8 cellular contexts compared by ENCODE assay signal in the genomic region with DNA sequence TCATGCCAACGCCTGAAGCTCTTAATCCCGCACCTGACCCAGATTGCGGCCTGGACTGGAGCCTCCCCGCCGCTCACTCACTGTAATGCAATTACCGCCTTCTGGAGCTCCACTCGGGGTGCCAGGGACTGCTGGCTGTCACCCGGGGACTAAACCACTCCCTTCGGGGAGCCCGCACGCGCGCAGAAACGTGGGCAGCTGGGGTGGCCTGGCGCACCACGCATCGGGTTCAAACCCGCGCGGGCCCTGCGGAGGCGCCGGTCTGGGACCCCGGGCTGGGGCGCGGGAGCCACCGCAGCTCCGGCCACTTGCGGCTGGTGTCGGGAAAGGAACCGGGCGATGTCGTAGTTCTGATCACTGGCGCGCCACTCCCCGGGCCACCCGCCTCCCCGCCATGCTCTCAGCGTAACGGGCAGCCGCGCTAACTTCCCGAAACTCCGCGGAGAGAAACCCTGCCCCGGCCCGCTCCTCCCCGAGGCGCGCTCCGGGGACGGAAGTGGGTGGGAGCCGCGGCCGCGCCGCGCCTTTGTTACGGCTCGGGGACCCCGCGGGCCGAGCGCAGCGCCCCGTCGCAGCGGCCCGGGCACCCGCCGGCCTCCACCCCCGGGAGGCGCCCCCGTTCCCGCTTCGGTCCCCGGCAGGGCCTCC.
DNase-seq lines count a peak whose midpoint lies in the region; ATAC-seq, FAIRE-seq and TF ChIP-seq lines count a peak whose summit lies in the region.

No MANE protein-coding gene starts in this region.

- H3K4me2 ChIP-seq in BLaER1: peak overlapping the region; percentile 99
- no peak overlapping the region for H3K4me2 ChIP-seq in K562 (ENCODE audit: insufficient read depth, low read length)

- TF ChIP-seq POLR2A in K562 (conservative IDR thresholded peaks at IDR 0.05) (no peak), spleen (IDR thresholded peaks at IDR 0.05) (no peak)

- ATAC-seq in GM19328 (IDR thresholded peaks at IDR 0.05; ENCODE audit: unreplicated experiment): peak; percentile 50
- ATAC-seq in HG03439 (IDR thresholded peaks at IDR 0.05; ENCODE audit: unreplicated experiment): peak; percentile 47
- no peak for ATAC-seq in K562

- no peaks in the 10 kb centered on the region for H3K9me3 ChIP-seq in BLaER1
- no peaks in the 10 kb centered on the region for H3K9me3 ChIP-seq in K562 (replicated peaks; ENCODE audit: control insufficient read depth, insufficient read depth, low read depth, low read length)
- no peaks in the 10 kb centered on the region for H3K9me3 ChIP-seq in iPS-20b (ENCODE audit: insufficient read depth, low read depth, low read length)
- no peaks in the 10 kb centered on the region for H3K9me3 ChIP-seq in spleen

- no peak for TF ChIP-seq CTCF in K562 (IDR thresholded peaks at IDR 0.05 in 2 of 3, conservative IDR thresholded peaks at IDR 0.05 in 1 of 3; ENCODE audit: insufficient read depth in 2 of 3, low read depth in 1 of 3, low read length in 3 of 3)
- no peak for TF ChIP-seq CTCF in spleen (IDR thresholded peaks at IDR 0.05 in 8 of 11, conservative IDR thresholded peaks at IDR 0.05 in 3 of 11)

- DNase-seq in K562 (ENCODE audit: extremely low read depth in 1 of 4, low spot score in 3 of 4): no peak
- DNase-seq in spleen: peak; percentile 94
- DNase-seq in midbrain (lab: John Stamatoyannopoulos, UW): no peak

- WGBS in K562 (ENCODE audit: insufficient coverage, low coverage, missing lambda C conversion rate): 25% methylated on average over 39 of the region's 77 CpGs
- 1 to 7% (median 1%) methylated on average over 9 to 77 of the region's 77 CpGs for WGBS in spleen, 5 donors

- H3K4me3 ChIP-seq in BLaER1 (peak overlapping the region; percentile 78), K562 (peak overlapping the region; percentile 31; the same call in 1 of the 2 replicates), iPS-20b (ENCODE audit: low read length) (peak overlapping the region; percentile 76), spleen (peak overlapping the region; percentile 66 to 96 (median 81))

- no peak for TF ChIP-seq RAD21 in K562 (CRISPR knock-in tag; conservative IDR thresholded peaks at IDR 0.05 in 1 of 2, IDR thresholded peaks at IDR 0.05 in 1 of 2)

- peak overlapping the region; percentile 81 for H3K9ac ChIP-seq in BLaER1
- peak overlapping the region in 1 of 2 experiments; percentile 26; a peak in 1 of 4 replicates for H3K9ac ChIP-seq in K562 (ENCODE audit: insufficient read depth in 1 of 2, low read depth in 2 of 2, low read length in 2 of 2)
- peak overlapping the region; percentile 68; the same call in 1 of the 2 replicates for H3K9ac ChIP-seq in iPS-20b (ENCODE audit: low read depth, low read length)

- BruUV-seq in K562 (replicated peaks; lab: Mats Ljungman, UMichigan): no TSS peak

- peaks cover 37% of the 10 kb centered on the region for H3K4me1 ChIP-seq in BLaER1
- peaks cover 0 to 18% of the 10 kb centered on the region in 2 experiments; a peak in 2 of 5 replicates for H3K4me1 ChIP-seq in K562 (replicated peaks in 1 of 2; ENCODE audit: control insufficient read depth in 2 of 2, insufficient read depth in 2 of 2, low read length in 2 of 2)
- H3K4me1 ChIP-seq in iPS-20b (ENCODE audit: insufficient read depth, low read length): peaks cover 18% of the 10 kb centered on the region
- peaks cover 0 to 66% (median 29%) of the 10 kb centered on the region in 6 donors for H3K4me1 ChIP-seq in spleen

- in situ Hi-C loops in K562 (cut with MboI): no loop called here

- H3K4me1 Mint-ChIP-seq in T-helper 1 cell treated with Interleukin-12 subunit alpha and Interleukin-12 subunit beta and Interleukin-4 antibody, amounts not matched to agents 30 μg/mL and 1 μg/mL, for 36 hours (ENCODE audit: low read depth): peaks cover 10% of the 10 kb centered on the region

- no peak for TF ChIP-seq EP300 in K562 (IDR thresholded peaks at IDR 0.05; ENCODE audit: low read length)

- peaks cover 42% of the 10 kb centered on the region for H3K27me3 Mint-ChIP-seq in T-helper 1 cell treated with Interleukin-12 subunit alpha and Interleukin-12 subunit beta and Interleukin-4 antibody, amounts not matched to agents 30 μg/mL and 1 μg/mL, for 36 hours (ENCODE audit: low read depth)

- POLR2A ChIA-PET in K562 (lab: Yijun Ruan, JAX): no interaction called here

- H3K27ac Mint-ChIP-seq in T-helper 1 cell treated with Interleukin-12 subunit alpha and Interleukin-12 subunit beta and Interleukin-4 antibody, amounts not matched to agents 30 μg/mL and 1 μg/mL, for 36 hours: no peak overlapping the region

- intact Hi-C loops in K562 (cut with micrococcal nuclease): no loop called here
- intact Hi-C loops in spleen (cut with DNase I; ENCODE audit: low total_unique reads): no loop called here

- H3K9me1 ChIP-seq in K562 (ENCODE audit: control insufficient read depth, insufficient read depth, low read length): no peaks in the 10 kb centered on the region

- H3K27ac ChIP-seq in BLaER1 (peak overlapping the region; percentile 75), K562 (ENCODE audit: extremely low read depth, low read depth, low read length) (no peak overlapping the region), iPS-20b (ENCODE audit: low read length) (no peak overlapping the region), spleen (peak overlapping the region; percentile 60 to 99 (median 95))

- H3K79me2 ChIP-seq in K562 (ENCODE audit: control insufficient read depth, insufficient read depth, low read length): no peaks in the 10 kb centered on the region

- no peaks in the 10 kb centered on the region for H3K9me3 Mint-ChIP-seq in T-helper 1 cell treated with Interleukin-12 subunit alpha and Interleukin-12 subunit beta and Interleukin-4 antibody, amounts not matched to agents 30 μg/mL and 1 μg/mL, for 36 hours

- no peak overlapping the region for H2AFZ ChIP-seq in K562 (ENCODE audit: low read depth, low read length)

- no peak for FAIRE-seq in K562 (lab: Jason Lieb, UNC)

- H3K36me3 ChIP-seq in BLaER1 (peaks cover 3% of the 10 kb centered on the region; the same call in 1 of the 2 replicates), K562 (ENCODE audit: control insufficient read depth, insufficient read depth, low read length) (no peaks in the 10 kb centered on the region), iPS-20b (ENCODE audit: insufficient read depth, low read depth, low read length) (no peaks in the 10 kb centered on the region), spleen (no peaks in the 10 kb centered on the region)

- H3K36me3 Mint-ChIP-seq in T-helper 1 cell treated with Interleukin-12 subunit alpha and Interleukin-12 subunit beta and Interleukin-4 antibody, amounts not matched to agents 30 μg/mL and 1 μg/mL, for 36 hours (ENCODE audit: low read depth): no peaks in the 10 kb centered on the region

- peaks cover 30% of the 10 kb centered on the region for H3K27me3 ChIP-seq in BLaER1
- peaks cover 6 to 23% of the 10 kb centered on the region in 2 experiments for H3K27me3 ChIP-seq in K562 (ENCODE audit: control insufficient read depth in 2 of 2, insufficient read depth in 2 of 2, low read length in 2 of 2)
- H3K27me3 ChIP-seq in iPS-20b (ENCODE audit: insufficient read depth, low read length): peaks cover 54% of the 10 kb centered on the region
- H3K27me3 ChIP-seq in spleen (replicated peaks in 1 of 7): peaks cover 0 to 40% (median 14%) of the 10 kb centered on the region in 7 donors

- peak overlapping the region; percentile 80 for H3K4me3 Mint-ChIP-seq in T-helper 1 cell treated with Interleukin-12 subunit alpha and Interleukin-12 subunit beta and Interleukin-4 antibody, amounts not matched to agents 30 μg/mL and 1 μg/mL, for 36 hours

- CTCF ChIA-PET in K562 (lab: Yijun Ruan, JAX; ENCODE audit: low intra/inter-chr PET ratio): no interaction called here

- H4K20me1 ChIP-seq in BLaER1 (peaks cover 29% of the 10 kb centered on the region), K562 (replicated peaks; ENCODE audit: control insufficient read depth, insufficient read depth, low read length) (no peaks in the 10 kb centered on the region; the same call in 1 of the 2 replicates)

TF ChIP-seq in K562, 482 proteins besides CTCF, POLR2A, EP300 and RAD21 (continues in another document):
- TF ChIP-seq ZNF324 (CRISPR knock-in tag; IDR thresholded peaks at IDR 0.05): no peak
- no peak for TF ChIP-seq FOXP4 (CRISPR knock-in tag; IDR thresholded peaks at IDR 0.05; ENCODE audit: borderline replicate concordance)
- TF ChIP-seq, protein P1, sequence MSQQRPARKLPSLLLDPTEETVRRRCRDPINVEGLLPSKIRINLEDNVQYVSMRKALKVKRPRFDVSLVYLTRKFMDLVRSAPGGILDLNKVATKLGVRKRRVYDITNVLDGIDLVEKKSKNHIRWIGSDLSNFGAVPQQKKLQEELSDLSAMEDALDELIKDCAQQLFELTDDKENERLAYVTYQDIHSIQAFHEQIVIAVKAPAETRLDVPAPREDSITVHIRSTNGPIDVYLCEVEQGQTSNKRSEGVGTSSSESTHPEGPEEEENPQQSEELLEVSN (IDR thresholded peaks at IDR 0.05; ENCODE audit: borderline replicate concordance in 1 of 2, extremely low read depth in 1 of 2, insufficient read depth in 1 of 2, insufficient read length in 1 of 2, low read depth in 1 of 2, low read length in 1 of 2, poor library complexity in 1 of 2, severe bottlenecking in 1 of 2): no peak
- TF ChIP-seq POLR2AphosphoS2 (IDR thresholded peaks at IDR 0.05; ENCODE audit: low read length): no peak

Comparison
In these comparisons a context has a peak if more than half of its experiments do, and no peak if none do; other contexts are left out.
1. H3K27ac ChIP-seq: peak in BLaER1 (single experiment) and spleen (8 of 8); none in K562 (single experiment) and iPS-20b (single experiment).
2. H3K4me3 ChIP-seq: peak in every context shown above with its lines; median percentile 81 in spleen; 78 in BLaER1; 76 in iPS-20b; 31 in K562.